Comparison of ENCODE assay signal across 1 cellular context in genomic region chr17:3659541-3660111, GRCh38.
TF ChIP-seq lines count a peak whose summit lies in the region.

No MANE protein-coding gene starts in this region.

TF ChIP-seq in H1, 55 proteins besides CTCF, POLR2A, EP300 and RAD21:
- TF ChIP-seq TAF1 (IDR thresholded peaks at IDR 0.05; ENCODE audit: low read depth, low read length) (no peak), MAFK (IDR thresholded peaks at IDR 0.05; ENCODE audit: low read depth, low read length) (no peak), RBBP5 (IDR thresholded peaks at IDR 0.05; ENCODE audit: borderline replicate concordance, low read depth, low read length) (no peak), NRF1 (IDR thresholded peaks at IDR 0.05; ENCODE audit: low read depth, low read length) (no peak), FOSL1 (IDR thresholded peaks at IDR 0.05; ENCODE audit: insufficient read depth, low read depth, low read length) (no peak), CBX5 (IDR thresholded peaks at IDR 0.05; ENCODE audit: low read depth, low read length) (no peak), RXRA (IDR thresholded peaks at IDR 0.05; ENCODE audit: insufficient read depth, low read depth, low read length) (no peak), RFX5 (IDR thresholded peaks at IDR 0.05; ENCODE audit: borderline replicate concordance, low read depth, low read length) (no peak), NANOG (IDR thresholded peaks at IDR 0.05; ENCODE audit: insufficient read depth, low read depth, low read length, poor library complexity, severe bottlenecking) (no peak), SUZ12 (IDR thresholded peaks at IDR 0.05; ENCODE audit: low read length) (no peak)
TF ChIP-seq in H1: peak in this region for 0.
